In the genomic region with DNA sequence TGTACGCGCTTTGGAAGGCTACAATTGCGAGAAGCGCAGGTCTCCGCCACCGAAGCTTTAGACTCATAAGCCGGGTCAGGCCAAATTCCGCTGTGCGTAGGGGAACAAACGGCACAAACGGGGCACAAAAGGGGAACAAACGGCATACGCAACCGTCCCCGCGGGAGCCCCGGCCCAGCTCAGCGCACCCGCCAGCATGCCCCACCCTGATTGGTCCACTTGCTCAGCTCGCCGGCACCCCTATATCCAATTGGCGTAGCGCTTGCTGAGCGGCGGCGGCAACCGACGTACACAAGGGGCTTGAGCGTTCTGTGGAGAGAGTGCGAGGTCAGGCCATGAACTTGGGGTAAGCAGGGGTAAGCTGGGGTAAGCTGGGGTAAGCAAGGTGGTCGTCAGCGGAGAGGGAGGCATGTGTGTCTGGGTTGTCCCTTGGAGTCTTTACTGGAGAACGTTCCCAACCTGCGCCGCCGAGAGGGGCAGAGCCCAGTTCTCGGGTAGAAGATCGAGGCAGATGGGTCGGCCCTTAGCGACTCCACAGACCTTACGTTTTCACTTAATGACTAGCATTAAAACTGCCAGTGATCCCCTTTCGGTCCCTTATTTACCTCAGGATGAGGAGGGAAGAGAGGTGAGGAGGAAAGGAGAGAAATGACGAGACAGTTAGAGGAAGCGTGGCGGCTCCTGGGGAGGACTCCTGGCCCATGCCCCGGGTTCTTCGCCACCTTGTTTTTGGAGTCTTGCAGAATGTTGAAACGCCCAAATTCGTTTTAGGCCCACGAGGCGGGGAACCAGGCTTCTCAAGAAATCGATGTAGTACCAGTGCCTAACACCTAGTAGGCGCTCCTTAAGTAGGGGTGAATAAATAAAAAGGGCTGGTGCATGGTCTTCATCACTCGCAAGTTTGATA, we compare ENCODE assay signal across 8 cellular contexts. TPM values are rescaled to one million over a fixed set of nuclear protein-coding genes. Genes with fewer than 3 reads are reported as not detected.
DNase-seq lines count a peak whose midpoint lies in the region; ATAC-seq and TF ChIP-seq lines count a peak whose summit lies in the region.

A gene (plus strand): TSS at position 268 of the 907 bp plus-strand sequence. CDS start 68 bp downstream, at position 336.

- peaks cover 9% of the 10 kb centered on the region for H3K4me1 Mint-ChIP-seq in Calu3 (ENCODE audit: low read depth, unreplicated experiment)
- peaks cover 20% of the 10 kb centered on the region for H3K4me1 Mint-ChIP-seq in activated CD8-positive, alpha-beta memory T cell treated with anti-CD3 and anti-CD28 coated beads, Interleukin-2, amount 10 ng/mL, durations not matched to agents 7 days and 5 days

- H3K27ac Mint-ChIP-seq in Calu3 (ENCODE audit: unreplicated experiment) = peak within 1 kb of the TSS; percentile 92
- H3K27ac Mint-ChIP-seq in activated CD8-positive, alpha-beta memory T cell treated with anti-CD3 and anti-CD28 coated beads, Interleukin-2, amount 10 ng/mL, durations not matched to agents 7 days and 5 days = peak within 1 kb of the TSS; percentile 99

- H3K27me3 ChIP-seq in endocrine pancreas (ENCODE audit: control insufficient read depth, insufficient read depth, low read length) = no peaks in the 10 kb centered on the region

- peak within 1 kb of the TSS; percentile 97 for H3K4me3 Mint-ChIP-seq in Calu3 (ENCODE audit: low read depth, unreplicated experiment)
- H3K4me3 Mint-ChIP-seq in activated CD8-positive, alpha-beta memory T cell treated with anti-CD3 and anti-CD28 coated beads, Interleukin-2, amount 10 ng/mL, durations not matched to agents 7 days and 5 days = peak within 1 kb of the TSS; percentile 99

- H3K9me3 ChIP-seq in endocrine pancreas (ENCODE audit: control insufficient read depth, low read length) = no peaks in the 10 kb centered on the region

- H3K9me3 Mint-ChIP-seq in Calu3 (ENCODE audit: low read depth, unreplicated experiment) = no peaks in the 10 kb centered on the region
- peaks cover 3% of the 10 kb centered on the region for H3K9me3 Mint-ChIP-seq in activated CD8-positive, alpha-beta memory T cell treated with anti-CD3 and anti-CD28 coated beads, Interleukin-2, amount 10 ng/mL, durations not matched to agents 7 days and 5 days (ENCODE audit: low read depth)

- CTCF ChIA-PET in Calu3 (lab: Charles Lee) = interaction anchor here (0.6 kb wide), 1 partner anchor 62 kb away, joined by 3 read pairs; no protein-coding TSS in a partner anchor
- CTCF ChIA-PET in activated CD8-positive, alpha-beta memory T cell treated with anti-CD3 and anti-CD28 coated beads, Interleukin-2, amount 10 ng/mL, durations not matched to agents 7 days and 5 days (lab: Charles Lee) = interaction anchor here (0.7 to 2.3 kb wide), 12 partner anchors 9 to 431 kb away, joined by 3 to 11 read pairs (median 5); a partner anchor contains a TSS

- peaks cover 35% of the 10 kb centered on the region for H3K36me3 Mint-ChIP-seq in Calu3 (ENCODE audit: insufficient read depth, unreplicated experiment)
- peaks cover 15% of the 10 kb centered on the region for H3K36me3 Mint-ChIP-seq in activated CD8-positive, alpha-beta memory T cell treated with anti-CD3 and anti-CD28 coated beads, Interleukin-2, amount 10 ng/mL, durations not matched to agents 7 days and 5 days

- peak within 1 kb of the TSS; percentile 85 for H3K9ac ChIP-seq in endocrine pancreas (ENCODE audit: control insufficient read depth, insufficient read depth, low read length)

- TF ChIP-seq CTCF in Calu3 (IDR thresholded peaks at IDR 0.05; ENCODE audit: unreplicated experiment) = peak; percentile 46

- ATAC-seq in GM21381 (IDR thresholded peaks at IDR 0.05; ENCODE audit: unreplicated experiment) = peak; percentile 100
- ATAC-seq in activated CD8-positive, alpha-beta memory T cell treated with anti-CD3 and anti-CD28 coated beads, Interleukin-2, amount 10 ng/mL, durations not matched to agents 7 days and 5 days = peak; percentile 99

- H3K36me3 ChIP-seq in endocrine pancreas (ENCODE audit: control insufficient read depth, insufficient read depth, low read length) = no peaks in the 10 kb centered on the region

- DNase-seq in Calu3 (peak; percentile 94), HUDEP-2 (lab: John Stamatoyannopoulos, UW; ENCODE audit: unreplicated experiment in 76 of 76) (peak; percentile 35 to 93 (median 87)), NOMO-1 treated with dmso at 0.1 percent for 144 hours (lab: John Stamatoyannopoulos, UW; ENCODE audit: unreplicated experiment) (peak; percentile 92), mesenteric fat pad (ENCODE audit: low spot score) (peak; percentile 98)
- peak; percentile 96 for DNase-seq in activated CD8-positive, alpha-beta memory T cell treated with anti-CD3 and anti-CD28 coated beads, Interleukin-2, amount 10 ng/mL, durations not matched to agents 7 days and 5 days
- DNase-seq in stimulated activated CD8-positive, alpha-beta memory T cell treated with anti-CD3 and anti-CD28 coated beads, Interleukin-15, amount 100 ng/mL, for 24 hours (ENCODE audit: low read depth) = peak; percentile 74

- intact Hi-C loops in Calu3 (cut with micrococcal nuclease; ENCODE audit: unreplicated experiment) = loop anchor here (5.0 kb wide), 1 partner anchor 65 kb away; no protein-coding TSS in a partner anchor

- TSS peak; percentile 33 for BruUV-seq in Calu3 (replicated peaks; lab: Mats Ljungman, UMichigan)

- peak within 1 kb of the TSS; percentile 100 for H3K4me3 ChIP-seq in endocrine pancreas (ENCODE audit: control insufficient read depth, insufficient read depth, low read length)

- peaks cover 17% of the 10 kb centered on the region for H3K4me1 ChIP-seq in endocrine pancreas (ENCODE audit: control insufficient read depth, insufficient read depth, low read length)

- peaks cover 36% of the 10 kb centered on the region for H3K27me3 Mint-ChIP-seq in Calu3 (ENCODE audit: unreplicated experiment)
- H3K27me3 Mint-ChIP-seq in activated CD8-positive, alpha-beta memory T cell treated with anti-CD3 and anti-CD28 coated beads, Interleukin-2, amount 10 ng/mL, durations not matched to agents 7 days and 5 days = peaks cover 13% of the 10 kb centered on the region

RNA-seq across cellular contexts. Expression of the gene that starts here (rescaled TPM):
- total RNA-seq in Calu3 (2022) = 30.6 and 35.7 TPM in 2 replicates
- total RNA-seq in activated CD8-positive, alpha-beta memory T cell treated with anti-CD3 and anti-CD28 coated beads, Interleukin-2, amount 10 ng/mL, durations not matched to agents 7 days and 5 days = 10 to 100 TPM; 40.8 to 47.8 TPM
- total RNA-seq in mesenteric fat pad = 23.2 TPM

Comparison
In these comparisons a context has a peak if more than half of its experiments do, and no peak if none do; other contexts are left out.
1. Peak in every context shown above with its lines: DNase-seq, ATAC-seq and H3K4me3 ChIP-seq.